ENCODE assay signal across 36 cellular contexts in the genomic region with DNA sequence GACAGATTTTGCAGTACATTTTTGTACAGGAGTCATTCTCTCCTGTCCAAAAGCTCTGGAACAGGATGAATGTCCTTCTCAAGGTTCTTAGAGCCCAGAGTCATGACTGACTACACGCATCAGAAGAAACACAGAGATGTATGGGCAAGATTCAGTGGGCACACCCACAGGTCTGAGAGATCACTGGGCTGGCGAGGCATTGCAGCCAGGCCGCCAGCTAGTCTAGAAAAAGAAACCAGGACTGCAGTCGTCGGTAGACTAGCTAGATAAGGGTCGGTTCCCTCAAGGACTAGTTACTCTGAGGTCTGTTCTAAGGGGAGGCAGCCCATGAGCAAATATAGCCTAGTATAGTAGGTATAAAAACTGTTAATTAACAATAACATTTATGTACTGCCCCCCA. TPM values are rescaled to one million over a fixed set of nuclear protein-coding genes. Genes with fewer than 3 reads are reported as not detected.
"Had no signal": no experiment of that assay in that cellular context is flagged by ENCODE, and none has a peak within 500 bp of the region (broad histone marks: within the 10 kb centered on the region; RNA-seq: fewer than 3 reads in every experiment).

No MANE protein-coding gene starts in this region.

- H3K27ac ChIP-seq: adrenal gland, body of pancreas, Peyer's patch, VCaP had no signal

- H3K27me3 ChIP-seq: adrenal gland, body of pancreas, Peyer's patch had no signal

- ATAC-seq: activated naive CD4-positive, alpha-beta T cell treated with anti-CD3 and anti-CD28 coated beads, Interleukin-2, amount 50 U/mL, for 72 hours; activated T-cell treated with anti-CD3 and anti-CD28 coated beads, Interleukin-2, amount 50 U/mL, for 4 hours; body of pancreas; PC-3 had no signal

- H3K36me3 ChIP-seq: adrenal gland, Peyer's patch had no signal

- H3K9me3 ChIP-seq: adrenal gland, body of pancreas, Peyer's patch had no signal

- H3K4me3 ChIP-seq: adrenal gland, body of pancreas, Peyer's patch had no signal

- H3K4me1 ChIP-seq: adrenal gland, Peyer's patch had no signal

- DNase-seq: activated B cell treated with CpG ODN at 0.5 μM for 24 hours; activated CD4-positive, alpha-beta memory T cell treated with anti-CD3 and anti-CD28 coated beads for 36 hours; activated CD4-positive, alpha-beta T cell treated with anti-CD3 and anti-CD28 coated beads for 4 hours; activated CD4-positive, alpha-beta T cell treated with anti-CD3 and anti-CD28 coated beads, Interleukin-2, amount 50 U/mL, for 1 hour; activated CD4-positive, CD25-positive, alpha-beta regulatory T cell treated with anti-CD3 and anti-CD28 coated beads, Interleukin-2, amount 50 U/mL, for 72 hours; activated CD8-positive, alpha-beta memory T cell treated with anti-CD3 and anti-CD28 coated beads, Interleukin-2, amount 50 U/mL, for 4 hours; activated gamma-delta T cell treated with Interleukin-2 at 50 U/mL for 16 hours; activated naive CD4-positive, alpha-beta T cell treated with anti-CD3 and anti-CD28 coated beads for 36 hours; activated T-cell treated with anti-CD3 and anti-CD28 coated beads for 4 hours; activated T-cell treated with anti-CD3 and anti-CD28 coated beads, Interleukin-2, amount 50 U/mL, for 4 hours; adrenal gland; body of pancreas; caudate nucleus; cerebellar nuclear complex; Karpas-422; KBM-7; NCI-H1048; NCI-H1105 treated with DMSO at 0.1 percent for 48 hours; NCI-H1436; NCI-H1694; NCI-H1930; NCI-H2081 treated with DMSO at 0.1 percent for 48 hours; NCI-H226; NCI-H446 treated with DMSO at 0.1 percent for 48 hours; NCI-H524; NCI-H69; NCI-H82; PC-3; Peyer's patch; RPMI8226; SHP77 treated with DMSO at 0.1 percent for 48 hours had no signal

RNA-seq across cellular contexts. Expression of gene GBA3, which starts 19.8 kb away (rescaled TPM):
- total RNA-seq: activated B cell treated with CpG ODN at 0.5 μM for 24 hours; activated CD4-positive, alpha-beta memory T cell treated with anti-CD3 and anti-CD28 coated beads for 36 hours; activated naive CD4-positive, alpha-beta T cell treated with anti-CD3 and anti-CD28 coated beads for 36 hours; activated naive CD4-positive, alpha-beta T cell treated with anti-CD3 and anti-CD28 coated beads, Interleukin-2, amount 50 U/mL, for 72 hours; activated T-cell treated with anti-CD3 and anti-CD28 coated beads, Interleukin-2, amount 50 U/mL, for 4 hours; activated T-helper 1 cell treated with anti-CD3 and anti-CD28 coated beads, Interleukin-12 subunit alpha, Interleukin-12 subunit beta, Interleukin-2, Interleukin-4 antibody, amounts not matched to agents 30 ng/mL and 10 ng/mL and 1 ng/mL, durations not matched to agents 14 hours and 24 hours and 36 hours; astrocyte; MCF 10A; PC-3 had no signal
